Comparison of ENCODE assay signal across 8 cellular contexts in genomic region chr1:6438047-6438525, GRCh38. TPM values are rescaled to one million over a fixed set of nuclear protein-coding genes. Genes with fewer than 3 reads are reported as not detected.
DNase-seq lines count a peak whose midpoint lies in the region; ATAC-seq lines count a peak whose summit lies in the region.

No MANE protein-coding gene starts in this region.

- no peak overlapping the region for H3K4me3 ChIP-seq in Jurkat, Clone E6-1 (ENCODE audit: low read length)

- DNase-seq in ELF-1 (ENCODE audit: low read depth, low spot score) (peak; percentile 97), SHP77 (lab: John Stamatoyannopoulos, UW) (peak; percentile 34 to 36), germinal center (ENCODE audit: low spot score) (peak; percentile 87), posterior cingulate gyrus (peak in 8 of 10 donors; percentile 27 to 93 (median 62))
- peak; percentile 48 for DNase-seq in Jurkat, Clone E6-1 (ENCODE audit: low read depth, low spot score)
- DNase-seq in activated effector memory CD4-positive, alpha-beta T cell treated with anti-CD3 and anti-CD28 coated beads, Interleukin-2, amount 50 U/mL, for 16 hours: peak; percentile 91

- intact Hi-C loops in posterior cingulate gyrus (cut with DNase I): loop anchor here (10.0 kb wide), 1 partner anchor 193 kb away; the partner anchor contains the start of gene HES3

- no peak for ATAC-seq in GM18502 (IDR thresholded peaks at IDR 0.05; ENCODE audit: poor library complexity, unreplicated experiment)
- ATAC-seq in HG03520 (IDR thresholded peaks at IDR 0.05; ENCODE audit: unreplicated experiment): no peak

RNA-seq across cellular contexts. Expression of gene ESPN, which starts 13.5 kb away (rescaled TPM):
- 20.3 TPM for polyA plus RNA-seq in Jurkat, Clone E6-1 (2012; ENCODE audit: insufficient read depth, insufficient read length)

RNA-seq across cellular contexts. Expression of gene HES2, which starts 18.4 kb away (rescaled TPM):
- polyA plus RNA-seq in Jurkat, Clone E6-1 (2012; ENCODE audit: insufficient read depth, insufficient read length): 1.1 TPM

RNA-seq across cellular contexts. Expression of gene TNFRSF25, which starts 27.9 kb away (rescaled TPM):
- 1.8 TPM for polyA plus RNA-seq in Jurkat, Clone E6-1 (2012; ENCODE audit: insufficient read depth, insufficient read length)

RNA-seq across cellular contexts. Expression of gene ACOT7, which starts 44.5 kb away (rescaled TPM):
- polyA plus RNA-seq in Jurkat, Clone E6-1 (2012; ENCODE audit: insufficient read depth, insufficient read length): 180 TPM

RNA-seq across cellular contexts. Expression of gene PLEKHG5, which starts 53.4 kb away (rescaled TPM):
- 3.3 TPM for polyA plus RNA-seq in Jurkat, Clone E6-1 (2012; ENCODE audit: insufficient read depth, insufficient read length)

Comparison
In these comparisons a context has a peak if more than half of its experiments do, and no peak if none do; other contexts are left out.
1. DNase-seq: peak in every context shown above with its lines; median percentile 97 in ELF-1; 91 in activated effector memory CD4-positive, alpha-beta T cell treated with anti-CD3 and anti-CD28 coated beads, Interleukin-2, amount 50 U/mL, for 16 hours; 87 in germinal center; 62 in posterior cingulate gyrus; 48 in Jurkat, Clone E6-1; 35 in SHP77.